In genomic region chr7:2012981-2013380, GRCh38 we compare ENCODE assay signal across 12 cellular contexts.
A peak's percentile ranks its signal among the peaks of the same experiment; 100 is the strongest.
DNase-seq lines count a peak whose midpoint lies in the region; TF ChIP-seq lines count a peak whose summit lies in the region.
"Had no signal": no experiment of that assay in that cellular context is flagged by ENCODE, and none has a peak within 500 bp of the region (broad histone marks: within the 10 kb centered on the region; RNA-seq: fewer than 3 reads in every experiment).

No MANE protein-coding gene starts in this region.

- H3K4me1 Mint-ChIP-seq in HFFc6 (ENCODE audit: low read depth), result peaks cover 15% of the 10 kb centered on the region

- TF ChIP-seq POLR2A in tibial nerve (IDR thresholded peaks at IDR 0.05), result no peak

- no peaks in the 10 kb centered on the region for H3K36me3 ChIP-seq in brain microvascular endothelial cell (replicated peaks)
- H3K36me3 ChIP-seq in tibial nerve, result peaks cover 0 to 47% (median 0%) of the 10 kb centered on the region in 3 donors
- H3K36me3 ChIP-seq: SJCRH30 had no signal

- H3K4me3 Mint-ChIP-seq in HFFc6, result no peak overlapping the region
- H3K4me3 Mint-ChIP-seq: IgD-negative memory B cell; stimulated activated effector memory CD8-positive, alpha-beta T cell treated with anti-CD3 and anti-CD28 coated beads, Interleukin-12 subunit alpha, Interleukin-12 subunit beta, amount 100 ng/mL, for 72 hours had no signal

- H3K27ac Mint-ChIP-seq in HFFc6, result no peak overlapping the region
- H3K27ac Mint-ChIP-seq: CD4-positive, alpha-beta memory T cell; stimulated activated effector memory CD8-positive, alpha-beta T cell treated with anti-CD3 and anti-CD28 coated beads, Interleukin-12 subunit alpha, Interleukin-12 subunit beta, amount 100 ng/mL, for 72 hours had no signal

- H3K27ac ChIP-seq in brain microvascular endothelial cell (no peak overlapping the region), tibial nerve (no peak overlapping the region)
- H3K27ac ChIP-seq: SJCRH30 had no signal

- H3K9me3 Mint-ChIP-seq in HFFc6, result no peaks in the 10 kb centered on the region
- H3K9me3 Mint-ChIP-seq: CD4-positive, alpha-beta memory T cell; IgD-negative memory B cell; stimulated activated effector memory CD8-positive, alpha-beta T cell treated with anti-CD3 and anti-CD28 coated beads, Interleukin-12 subunit alpha, Interleukin-12 subunit beta, amount 100 ng/mL, for 72 hours had no signal

- H3K4me1 ChIP-seq in tibial nerve, result no peaks in the 10 kb centered on the region

- in situ Hi-C loops in brain microvascular endothelial cell (cut with HindIII; ENCODE audit: low pct_ligation_motif_present, low sequenced_read_pairs), result no loop called here

- H3K9me3 ChIP-seq in tibial nerve, result no peaks in the 10 kb centered on the region
- H3K9me3 ChIP-seq: SJCRH30 had no signal

- DNase-seq in AG08396 (ENCODE audit: low spot score) (peak; percentile 84), HFFc6 (peak; percentile 44), brain microvascular endothelial cell (peak; percentile 26), medulla oblongata (ENCODE audit: extremely low spot score) (peak; percentile 67), ecto neural progenitor cell (ENCODE audit: low spot score) (no peak), tibial nerve (ENCODE audit: low spot score in 2 of 2) (no peak), dermis blood vessel endothelial cell (no peak)
- no peak for DNase-seq in activated CD4-positive, alpha-beta T cell treated with anti-CD3 and anti-CD28 coated beads for 48 hours
- DNase-seq: CD4-positive, alpha-beta memory T cell had no signal

- H3K4me3 ChIP-seq in brain microvascular endothelial cell (ENCODE audit: low read depth, low read length), result no peak overlapping the region
- no peak overlapping the region for H3K4me3 ChIP-seq in tibial nerve
- H3K4me3 ChIP-seq: SJCRH30 had no signal

- TF ChIP-seq EP300 in tibial nerve (IDR thresholded peaks at IDR 0.05), result no peak

- no peaks in the 10 kb centered on the region for H3K27me3 ChIP-seq in brain microvascular endothelial cell (replicated peaks)
- no peaks in the 10 kb centered on the region for H3K27me3 ChIP-seq in tibial nerve
- H3K27me3 ChIP-seq: SJCRH30 had no signal

- no peak for TF ChIP-seq CTCF in HFFc6 (IDR thresholded peaks at IDR 0.05)
- no peak for TF ChIP-seq CTCF in brain microvascular endothelial cell (IDR thresholded peaks at IDR 0.05; ENCODE audit: low read depth, low read length, missing control alignments)
- TF ChIP-seq CTCF in tibial nerve (IDR thresholded peaks at IDR 0.05), result no peak

- no peaks in the 10 kb centered on the region for H3K27me3 Mint-ChIP-seq in HFFc6 (ENCODE audit: insufficient read depth)
- H3K27me3 Mint-ChIP-seq: CD4-positive, alpha-beta memory T cell; IgD-negative memory B cell had no signal

- 50 to 67% methylated on average over 6 to 8 of the region's 8 CpGs for WGBS in tibial nerve, 2 donors

- no peaks in the 10 kb centered on the region for H3K36me3 Mint-ChIP-seq in HFFc6 (ENCODE audit: low read depth)

Comparison
In these comparisons a context has a peak if more than half of its experiments do, and no peak if none do; other contexts are left out.
1. DNase-seq: peak in AG08396 (single experiment), HFFc6 (single experiment), brain microvascular endothelial cell (single experiment) and medulla oblongata (single experiment); none in activated CD4-positive, alpha-beta T cell treated with anti-CD3 and anti-CD28 coated beads for 48 hours (single experiment), ecto neural progenitor cell (single experiment), tibial nerve (0 of 2) and dermis blood vessel endothelial cell (single experiment).